In the genomic region with DNA sequence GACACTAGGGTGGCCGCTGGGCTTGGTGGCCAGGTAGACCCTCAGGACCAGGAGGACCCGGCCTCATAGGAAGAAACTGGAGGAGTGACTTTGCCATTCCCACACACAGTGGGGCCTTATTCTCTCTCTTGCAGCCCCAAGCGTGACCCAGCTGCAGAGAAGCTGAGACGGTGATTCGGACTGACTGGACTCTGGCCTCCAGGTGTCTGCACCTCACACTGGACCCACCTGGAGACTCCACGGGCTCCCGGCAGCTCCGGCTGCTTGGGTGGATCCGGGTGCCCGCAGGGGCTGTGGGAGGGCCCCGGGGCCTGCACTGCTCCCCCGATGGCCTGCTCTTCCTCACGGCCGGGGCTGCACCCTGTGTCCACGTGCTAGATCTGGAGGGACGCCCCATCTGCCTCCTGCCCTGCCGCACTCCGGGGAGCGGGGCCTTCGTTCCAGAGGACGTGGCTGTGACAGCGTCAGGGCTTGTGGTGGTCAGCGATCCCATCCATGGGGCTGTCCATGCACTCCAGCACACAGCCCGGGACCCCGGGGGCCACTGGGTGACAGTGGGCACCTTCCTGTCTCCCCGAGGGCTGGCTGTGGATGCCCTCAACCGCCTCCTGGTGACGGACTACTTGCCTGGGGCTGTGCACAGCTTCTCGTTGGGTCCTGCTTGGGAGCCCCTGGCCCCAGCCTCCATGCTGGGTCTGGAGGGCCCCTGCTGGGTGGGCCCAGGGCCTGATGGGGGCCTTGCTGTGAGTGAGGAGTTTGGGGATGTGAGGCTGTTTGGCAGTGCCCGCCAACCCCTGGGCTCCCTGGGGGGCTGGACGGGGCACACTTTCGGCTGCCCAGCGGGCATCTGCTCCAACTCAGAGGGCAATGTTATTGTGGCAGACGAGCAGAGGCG, we compare ENCODE assay signal across 1 cellular context.
TF ChIP-seq lines count a peak whose summit lies in the region.

No MANE protein-coding gene starts in this region.

TF ChIP-seq in K562, 482 proteins besides CTCF, POLR2A, EP300 and RAD21 (continued from another document and continues in another):
- TF ChIP-seq, protein P1, sequence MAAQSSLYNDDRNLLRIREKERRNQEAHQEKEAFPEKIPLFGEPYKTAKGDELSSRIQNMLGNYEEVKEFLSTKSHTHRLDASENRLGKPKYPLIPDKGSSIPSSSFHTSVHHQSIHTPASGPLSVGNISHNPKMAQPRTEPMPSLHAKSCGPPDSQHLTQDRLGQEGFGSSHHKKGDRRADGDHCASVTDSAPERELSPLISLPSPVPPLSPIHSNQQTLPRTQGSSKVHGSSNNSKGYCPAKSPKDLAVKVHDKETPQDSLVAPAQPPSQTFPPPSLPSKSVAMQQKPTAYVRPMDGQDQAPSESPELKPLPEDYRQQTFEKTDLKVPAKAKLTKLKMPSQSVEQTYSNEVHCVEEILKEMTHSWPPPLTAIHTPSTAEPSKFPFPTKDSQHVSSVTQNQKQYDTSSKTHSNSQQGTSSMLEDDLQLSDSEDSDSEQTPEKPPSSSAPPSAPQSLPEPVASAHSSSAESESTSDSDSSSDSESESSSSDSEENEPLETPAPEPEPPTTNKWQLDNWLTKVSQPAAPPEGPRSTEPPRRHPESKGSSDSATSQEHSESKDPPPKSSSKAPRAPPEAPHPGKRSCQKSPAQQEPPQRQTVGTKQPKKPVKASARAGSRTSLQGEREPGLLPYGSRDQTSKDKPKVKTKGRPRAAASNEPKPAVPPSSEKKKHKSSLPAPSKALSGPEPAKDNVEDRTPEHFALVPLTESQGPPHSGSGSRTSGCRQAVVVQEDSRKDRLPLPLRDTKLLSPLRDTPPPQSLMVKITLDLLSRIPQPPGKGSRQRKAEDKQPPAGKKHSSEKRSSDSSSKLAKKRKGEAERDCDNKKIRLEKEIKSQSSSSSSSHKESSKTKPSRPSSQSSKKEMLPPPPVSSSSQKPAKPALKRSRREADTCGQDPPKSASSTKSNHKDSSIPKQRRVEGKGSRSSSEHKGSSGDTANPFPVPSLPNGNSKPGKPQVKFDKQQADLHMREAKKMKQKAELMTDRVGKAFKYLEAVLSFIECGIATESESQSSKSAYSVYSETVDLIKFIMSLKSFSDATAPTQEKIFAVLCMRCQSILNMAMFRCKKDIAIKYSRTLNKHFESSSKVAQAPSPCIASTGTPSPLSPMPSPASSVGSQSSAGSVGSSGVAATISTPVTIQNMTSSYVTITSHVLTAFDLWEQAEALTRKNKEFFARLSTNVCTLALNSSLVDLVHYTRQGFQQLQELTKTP (IDR thresholded peaks at IDR 0.05; ENCODE audit: low read depth in 1 of 2, partially characterized antibody in 2 of 2) = no peak
- TF ChIP-seq SOX6 (IDR thresholded peaks at IDR 0.05) (no peak), LARP7 (IDR thresholded peaks at IDR 0.05) (no peak), POU5F1 (IDR thresholded peaks at IDR 0.05; ENCODE audit: borderline replicate concordance, low read depth, low read length, partially characterized antibody) (no peak), ZNF644 (tag; IDR thresholded peaks at IDR 0.05; ENCODE audit: low read depth) (peak; percentile 18; the same call in 1 of the 2 replicates), MYC (IDR thresholded peaks at IDR 0.05; ENCODE audit: low read depth, low read length) (peak; percentile 7; the same call in 1 of the 2 replicates), MYC (CRISPR knock-in tag; IDR thresholded peaks at IDR 0.05; ENCODE audit: borderline replicate concordance, low read depth) (no peak), MYBL2 (IDR thresholded peaks at IDR 0.05; ENCODE audit: low read depth) (no peak), MYBL2 (CRISPR knock-in tag; IDR thresholded peaks at IDR 0.05; ENCODE audit: borderline replicate concordance) (no peak), ZNF551 (CRISPR knock-in tag; IDR thresholded peaks at IDR 0.05) (no peak), SMAD4 (CRISPR knock-in tag; conservative IDR thresholded peaks at IDR 0.05) (peak; percentile 37; the same call in 1 of the 2 replicates), RBM14 (IDR thresholded peaks at IDR 0.05; ENCODE audit: borderline replicate concordance, insufficient read depth, low read depth, low read length) (no peak), YBX1 (IDR thresholded peaks at IDR 0.05) (no peak), RBM15 (IDR thresholded peaks at IDR 0.05; ENCODE audit: insufficient read depth, low read length) (no peak), BHLHE40 (IDR thresholded peaks at IDR 0.05; ENCODE audit: low read length) (no peak), KLF13 (tag; IDR thresholded peaks at IDR 0.05; ENCODE audit: borderline replicate concordance, low read depth) (no peak), ZNF124 (CRISPR knock-in tag; IDR thresholded peaks at IDR 0.05) (no peak), ZNF347 (CRISPR knock-in tag; IDR thresholded peaks at IDR 0.05; ENCODE audit: low read depth) (no peak), TRIM24 (IDR thresholded peaks at IDR 0.05) (no peak)
- TF ChIP-seq, protein P2, sequence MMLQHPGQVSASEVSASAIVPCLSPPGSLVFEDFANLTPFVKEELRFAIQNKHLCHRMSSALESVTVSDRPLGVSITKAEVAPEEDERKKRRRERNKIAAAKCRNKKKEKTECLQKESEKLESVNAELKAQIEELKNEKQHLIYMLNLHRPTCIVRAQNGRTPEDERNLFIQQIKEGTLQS (IDR thresholded peaks at IDR 0.05) = no peak
- TF ChIP-seq, protein P2 (CRISPR knock-in tag; conservative IDR thresholded peaks at IDR 0.05) = 0 out of 2 replicates have a peak, but pooled peaks have one; percentile 18
- TF ChIP-seq, protein P3, sequence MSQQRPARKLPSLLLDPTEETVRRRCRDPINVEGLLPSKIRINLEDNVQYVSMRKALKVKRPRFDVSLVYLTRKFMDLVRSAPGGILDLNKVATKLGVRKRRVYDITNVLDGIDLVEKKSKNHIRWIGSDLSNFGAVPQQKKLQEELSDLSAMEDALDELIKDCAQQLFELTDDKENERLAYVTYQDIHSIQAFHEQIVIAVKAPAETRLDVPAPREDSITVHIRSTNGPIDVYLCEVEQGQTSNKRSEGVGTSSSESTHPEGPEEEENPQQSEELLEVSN (IDR thresholded peaks at IDR 0.05; ENCODE audit: borderline replicate concordance in 1 of 2, extremely low read depth in 1 of 2, insufficient read depth in 1 of 2, insufficient read length in 1 of 2, low read depth in 1 of 2, low read length in 1 of 2, poor library complexity in 1 of 2, severe bottlenecking in 1 of 2) = peak in 1 of 2 experiments; percentile 46
- TF ChIP-seq, protein P4, sequence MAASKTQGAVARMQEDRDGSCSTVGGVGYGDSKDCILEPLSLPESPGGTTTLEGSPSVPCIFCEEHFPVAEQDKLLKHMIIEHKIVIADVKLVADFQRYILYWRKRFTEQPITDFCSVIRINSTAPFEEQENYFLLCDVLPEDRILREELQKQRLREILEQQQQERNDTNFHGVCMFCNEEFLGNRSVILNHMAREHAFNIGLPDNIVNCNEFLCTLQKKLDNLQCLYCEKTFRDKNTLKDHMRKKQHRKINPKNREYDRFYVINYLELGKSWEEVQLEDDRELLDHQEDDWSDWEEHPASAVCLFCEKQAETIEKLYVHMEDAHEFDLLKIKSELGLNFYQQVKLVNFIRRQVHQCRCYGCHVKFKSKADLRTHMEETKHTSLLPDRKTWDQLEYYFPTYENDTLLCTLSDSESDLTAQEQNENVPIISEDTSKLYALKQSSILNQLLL (CRISPR knock-in tag; IDR thresholded peaks at IDR 0.05; ENCODE audit: borderline replicate concordance) = no peak
- TF ChIP-seq, protein P5, sequence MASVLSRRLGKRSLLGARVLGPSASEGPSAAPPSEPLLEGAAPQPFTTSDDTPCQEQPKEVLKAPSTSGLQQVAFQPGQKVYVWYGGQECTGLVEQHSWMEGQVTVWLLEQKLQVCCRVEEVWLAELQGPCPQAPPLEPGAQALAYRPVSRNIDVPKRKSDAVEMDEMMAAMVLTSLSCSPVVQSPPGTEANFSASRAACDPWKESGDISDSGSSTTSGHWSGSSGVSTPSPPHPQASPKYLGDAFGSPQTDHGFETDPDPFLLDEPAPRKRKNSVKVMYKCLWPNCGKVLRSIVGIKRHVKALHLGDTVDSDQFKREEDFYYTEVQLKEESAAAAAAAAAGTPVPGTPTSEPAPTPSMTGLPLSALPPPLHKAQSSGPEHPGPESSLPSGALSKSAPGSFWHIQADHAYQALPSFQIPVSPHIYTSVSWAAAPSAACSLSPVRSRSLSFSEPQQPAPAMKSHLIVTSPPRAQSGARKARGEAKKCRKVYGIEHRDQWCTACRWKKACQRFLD (CRISPR knock-in tag; IDR thresholded peaks at IDR 0.05) = peak; percentile 69; the same call in 1 of the 2 replicates
- TF ChIP-seq, protein P6, sequence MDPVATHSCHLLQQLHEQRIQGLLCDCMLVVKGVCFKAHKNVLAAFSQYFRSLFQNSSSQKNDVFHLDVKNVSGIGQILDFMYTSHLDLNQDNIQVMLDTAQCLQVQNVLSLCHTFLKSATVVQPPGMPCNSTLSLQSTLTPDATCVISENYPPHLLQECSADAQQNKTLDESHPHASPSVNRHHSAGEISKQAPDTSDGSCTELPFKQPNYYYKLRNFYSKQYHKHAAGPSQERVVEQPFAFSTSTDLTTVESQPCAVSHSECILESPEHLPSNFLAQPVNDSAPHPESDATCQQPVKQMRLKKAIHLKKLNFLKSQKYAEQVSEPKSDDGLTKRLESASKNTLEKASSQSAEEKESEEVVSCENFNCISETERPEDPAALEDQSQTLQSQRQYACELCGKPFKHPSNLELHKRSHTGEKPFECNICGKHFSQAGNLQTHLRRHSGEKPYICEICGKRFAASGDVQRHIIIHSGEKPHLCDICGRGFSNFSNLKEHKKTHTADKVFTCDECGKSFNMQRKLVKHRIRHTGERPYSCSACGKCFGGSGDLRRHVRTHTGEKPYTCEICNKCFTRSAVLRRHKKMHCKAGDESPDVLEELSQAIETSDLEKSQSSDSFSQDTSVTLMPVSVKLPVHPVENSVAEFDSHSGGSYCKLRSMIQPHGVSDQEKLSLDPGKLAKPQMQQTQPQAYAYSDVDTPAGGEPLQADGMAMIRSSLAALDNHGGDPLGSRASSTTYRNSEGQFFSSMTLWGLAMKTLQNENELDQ (CRISPR knock-in tag; IDR thresholded peaks at IDR 0.05; ENCODE audit: borderline replicate concordance) = no peak
- TF ChIP-seq, protein P7, sequence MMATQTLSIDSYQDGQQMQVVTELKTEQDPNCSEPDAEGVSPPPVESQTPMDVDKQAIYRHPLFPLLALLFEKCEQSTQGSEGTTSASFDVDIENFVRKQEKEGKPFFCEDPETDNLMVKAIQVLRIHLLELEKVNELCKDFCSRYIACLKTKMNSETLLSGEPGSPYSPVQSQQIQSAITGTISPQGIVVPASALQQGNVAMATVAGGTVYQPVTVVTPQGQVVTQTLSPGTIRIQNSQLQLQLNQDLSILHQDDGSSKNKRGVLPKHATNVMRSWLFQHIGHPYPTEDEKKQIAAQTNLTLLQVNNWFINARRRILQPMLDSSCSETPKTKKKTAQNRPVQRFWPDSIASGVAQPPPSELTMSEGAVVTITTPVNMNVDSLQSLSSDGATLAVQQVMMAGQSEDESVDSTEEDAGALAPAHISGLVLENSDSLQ (IDR thresholded peaks at IDR 0.05) = no peak
- TF ChIP-seq, protein P8, sequence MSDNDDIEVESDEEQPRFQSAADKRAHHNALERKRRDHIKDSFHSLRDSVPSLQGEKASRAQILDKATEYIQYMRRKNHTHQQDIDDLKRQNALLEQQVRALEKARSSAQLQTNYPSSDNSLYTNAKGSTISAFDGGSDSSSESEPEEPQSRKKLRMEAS (CRISPR knock-in tag; IDR thresholded peaks at IDR 0.05) = peak; percentile 26; the same call in 1 of the 2 replicates
- TF ChIP-seq, protein P9, sequence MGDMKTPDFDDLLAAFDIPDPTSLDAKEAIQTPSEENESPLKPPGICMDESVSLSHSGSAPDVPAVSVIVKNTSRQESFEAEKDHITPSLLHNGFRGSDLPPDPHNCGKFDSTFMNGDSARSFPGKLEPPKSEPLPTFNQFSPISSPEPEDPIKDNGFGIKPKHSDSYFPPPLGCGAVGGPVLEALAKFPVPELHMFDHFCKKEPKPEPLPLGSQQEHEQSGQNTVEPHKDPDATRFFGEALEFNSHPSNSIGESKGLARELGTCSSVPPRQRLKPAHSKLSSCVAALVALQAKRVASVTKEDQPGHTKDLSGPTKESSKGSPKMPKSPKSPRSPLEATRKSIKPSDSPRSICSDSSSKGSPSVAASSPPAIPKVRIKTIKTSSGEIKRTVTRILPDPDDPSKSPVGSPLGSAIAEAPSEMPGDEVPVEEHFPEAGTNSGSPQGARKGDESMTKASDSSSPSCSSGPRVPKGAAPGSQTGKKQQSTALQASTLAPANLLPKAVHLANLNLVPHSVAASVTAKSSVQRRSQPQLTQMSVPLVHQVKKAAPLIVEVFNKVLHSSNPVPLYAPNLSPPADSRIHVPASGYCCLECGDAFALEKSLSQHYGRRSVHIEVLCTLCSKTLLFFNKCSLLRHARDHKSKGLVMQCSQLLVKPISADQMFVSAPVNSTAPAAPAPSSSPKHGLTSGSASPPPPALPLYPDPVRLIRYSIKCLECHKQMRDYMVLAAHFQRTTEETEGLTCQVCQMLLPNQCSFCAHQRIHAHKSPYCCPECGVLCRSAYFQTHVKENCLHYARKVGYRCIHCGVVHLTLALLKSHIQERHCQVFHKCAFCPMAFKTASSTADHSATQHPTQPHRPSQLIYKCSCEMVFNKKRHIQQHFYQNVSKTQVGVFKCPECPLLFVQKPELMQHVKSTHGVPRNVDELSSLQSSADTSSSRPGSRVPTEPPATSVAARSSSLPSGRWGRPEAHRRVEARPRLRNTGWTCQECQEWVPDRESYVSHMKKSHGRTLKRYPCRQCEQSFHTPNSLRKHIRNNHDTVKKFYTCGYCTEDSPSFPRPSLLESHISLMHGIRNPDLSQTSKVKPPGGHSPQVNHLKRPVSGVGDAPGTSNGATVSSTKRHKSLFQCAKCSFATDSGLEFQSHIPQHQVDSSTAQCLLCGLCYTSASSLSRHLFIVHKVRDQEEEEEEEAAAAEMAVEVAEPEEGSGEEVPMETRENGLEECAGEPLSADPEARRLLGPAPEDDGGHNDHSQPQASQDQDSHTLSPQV (IDR thresholded peaks at IDR 0.05) = peak; percentile 71
- TF ChIP-seq, protein P10, sequence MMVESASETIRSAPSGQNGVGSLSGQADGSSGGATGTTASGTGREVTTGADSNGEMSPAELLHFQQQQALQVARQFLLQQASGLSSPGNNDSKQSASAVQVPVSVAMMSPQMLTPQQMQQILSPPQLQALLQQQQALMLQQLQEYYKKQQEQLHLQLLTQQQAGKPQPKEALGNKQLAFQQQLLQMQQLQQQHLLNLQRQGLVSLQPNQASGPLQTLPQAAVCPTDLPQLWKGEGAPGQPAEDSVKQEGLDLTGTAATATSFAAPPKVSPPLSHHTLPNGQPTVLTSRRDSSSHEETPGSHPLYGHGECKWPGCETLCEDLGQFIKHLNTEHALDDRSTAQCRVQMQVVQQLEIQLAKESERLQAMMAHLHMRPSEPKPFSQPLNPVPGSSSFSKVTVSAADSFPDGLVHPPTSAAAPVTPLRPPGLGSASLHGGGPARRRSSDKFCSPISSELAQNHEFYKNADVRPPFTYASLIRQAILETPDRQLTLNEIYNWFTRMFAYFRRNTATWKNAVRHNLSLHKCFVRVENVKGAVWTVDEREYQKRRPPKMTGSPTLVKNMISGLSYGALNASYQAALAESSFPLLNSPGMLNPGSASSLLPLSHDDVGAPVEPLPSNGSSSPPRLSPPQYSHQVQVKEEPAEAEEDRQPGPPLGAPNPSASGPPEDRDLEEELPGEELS (CRISPR knock-in tag; IDR thresholded peaks at IDR 0.05; ENCODE audit: borderline replicate concordance) = no peak
